Comparison of ENCODE assay signal across 16 cellular contexts in the genomic region with DNA sequence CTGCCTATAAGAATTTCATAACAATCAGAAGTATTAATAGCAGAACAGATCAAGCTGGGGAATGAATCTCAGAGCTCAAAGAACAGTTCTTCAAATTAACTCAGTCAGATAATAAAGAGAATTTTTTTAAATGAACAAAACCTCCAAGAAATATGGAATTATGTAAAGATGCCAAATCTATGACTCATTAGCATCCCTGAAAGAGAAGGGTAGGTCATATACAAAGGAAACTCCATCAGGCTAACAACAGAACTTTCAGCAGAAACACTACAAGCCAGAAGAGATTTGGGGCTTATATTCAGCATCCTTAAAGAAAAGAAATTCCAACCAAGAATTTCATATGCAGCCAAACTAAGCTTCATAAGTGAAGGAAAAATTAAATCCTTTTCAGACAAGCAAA. TPM values are rescaled to one million over a fixed set of nuclear protein-coding genes. Genes with fewer than 3 reads are reported as not detected.
DNase-seq lines count a peak whose midpoint lies in the region; ATAC-seq, FAIRE-seq and TF ChIP-seq lines count a peak whose summit lies in the region.
"Had no signal": no experiment of that assay in that cellular context is flagged by ENCODE, and none has a peak within 500 bp of the region (broad histone marks: within the 10 kb centered on the region; RNA-seq: fewer than 3 reads in every experiment).

No MANE protein-coding gene starts in this region.

- peaks cover 19 to 27% of the 10 kb centered on the region in 2 donors for H3K4me1 Mint-ChIP-seq in natural killer cell
- no peaks in the 10 kb centered on the region for H3K4me1 Mint-ChIP-seq in naive thymus-derived CD8-positive, alpha-beta T cell

- H3K9me3 Mint-ChIP-seq in natural killer cell, result peaks cover 7 to 10% of the 10 kb centered on the region in 2 donors
- H3K9me3 Mint-ChIP-seq in naive thymus-derived CD8-positive, alpha-beta T cell, result peaks cover 14 to 50% (median 27%) of the 10 kb centered on the region in 9 donors

- no peaks in the 10 kb centered on the region for H3K27me3 Mint-ChIP-seq in natural killer cell (ENCODE audit: low read depth in 2 of 2)
- no peaks in the 10 kb centered on the region for H3K27me3 Mint-ChIP-seq in naive thymus-derived CD8-positive, alpha-beta T cell

- H3K9ac ChIP-seq in fibroblast of lung (ENCODE audit: insufficient read depth, low read length), result no peak overlapping the region
- H3K9ac ChIP-seq in keratinocyte (ENCODE audit: control insufficient read depth, extremely low read depth, insufficient read depth, low read length), result no peak overlapping the region
- H3K9ac ChIP-seq: KMS-11 had no signal

- H3K27ac ChIP-seq in fibroblast of lung (ENCODE audit: insufficient read depth, low read length), result no peak overlapping the region
- H3K27ac ChIP-seq in keratinocyte (ENCODE audit: control insufficient read depth, insufficient read depth, low read length), result no peak overlapping the region
- H3K27ac ChIP-seq: KMS-11 had no signal

- H2AFZ ChIP-seq in fibroblast of lung (ENCODE audit: low read length), result no peak overlapping the region
- no peak overlapping the region for H2AFZ ChIP-seq in keratinocyte (ENCODE audit: control insufficient read depth, low read length)

- no peaks in the 10 kb centered on the region for H3K79me2 ChIP-seq in fibroblast of lung (ENCODE audit: control insufficient read depth, insufficient read depth, low read length)
- H3K79me2 ChIP-seq in keratinocyte (ENCODE audit: control insufficient read depth, insufficient read depth, low read length), result no peaks in the 10 kb centered on the region

- H3K4me1 ChIP-seq in fibroblast of lung (ENCODE audit: control insufficient read depth, extremely low read depth, insufficient read depth, low read length) (peaks cover 5% of the 10 kb centered on the region), keratinocyte (ENCODE audit: control insufficient read depth, extremely low read depth, insufficient read depth, low read length) (peaks cover 8% of the 10 kb centered on the region)

- no peaks in the 10 kb centered on the region for H3K36me3 ChIP-seq in fibroblast of lung (ENCODE audit: control insufficient read depth, insufficient read depth, low read length)
- H3K36me3 ChIP-seq in keratinocyte (ENCODE audit: control insufficient read depth in 2 of 2, extremely low read depth in 1 of 2, insufficient read depth in 2 of 2, low read length in 2 of 2), result peaks cover 0 to 7% of the 10 kb centered on the region in 2 experiments

- H4K20me1 ChIP-seq in fibroblast of lung (ENCODE audit: control insufficient read depth, extremely low read depth, insufficient read depth, low read length) (no peaks in the 10 kb centered on the region), keratinocyte (ENCODE audit: control insufficient read depth, extremely low read depth, insufficient read depth, low read length) (no peaks in the 10 kb centered on the region)

- H3K9me1 ChIP-seq in keratinocyte (ENCODE audit: control insufficient read depth, extremely low read depth, insufficient read depth, low read length), result no peaks in the 10 kb centered on the region

- H3K4me2 ChIP-seq in fibroblast of lung (ENCODE audit: extremely low read depth, insufficient read depth, low read length), result no peak overlapping the region
- no peak overlapping the region for H3K4me2 ChIP-seq in keratinocyte (ENCODE audit: control insufficient read depth, extremely low read depth, insufficient read depth, low read depth, low read length)
- H3K4me2 ChIP-seq: KMS-11 had no signal

- peak; percentile 44 for DNase-seq in HS-5 (ENCODE audit: low read depth)
- peak; percentile 18 for DNase-seq in amniotic epithelial cell (ENCODE audit: low read depth)
- peak; percentile 38 to 55 for DNase-seq in fibroblast of lung (ENCODE audit: low read depth in 2 of 2)
- DNase-seq in keratinocyte (ENCODE audit: low read depth, low spot score), result no peak
- DNase-seq in NCI-H2227 (lab: John Stamatoyannopoulos, UW; ENCODE audit: unreplicated experiment), result no peak
- DNase-seq in natural killer cell, result no peak
- DNase-seq in naive thymus-derived CD8-positive, alpha-beta T cell, result no peak
- DNase-seq: COR-L47, NCI-H1048, NCI-H1436 treated with DMSO at 0.1 percent for 48 hours, NCI-H2029 treated with DMSO at 0.1 percent for 48 hours, NCI-H524 had no signal

- no peak overlapping the region for H3K4me3 ChIP-seq in fibroblast of lung (replicated peaks in 1 of 4; ENCODE audit: control extremely low read depth in 1 of 4, insufficient read depth in 1 of 4, low read depth in 3 of 4, low read length in 4 of 4)
- no peak overlapping the region for H3K4me3 ChIP-seq in keratinocyte (ENCODE audit: control insufficient read depth in 2 of 3, extremely low read depth in 1 of 3, insufficient read depth in 2 of 3, low read depth in 1 of 3, low read length in 3 of 3)

- intact Hi-C loops in natural killer cell (cut with micrococcal nuclease), result no loop called here

- FAIRE-seq in keratinocyte (lab: Jason Lieb, UNC), result peak; percentile 61
- FAIRE-seq: HepG2 had no signal

- H3K27me3 ChIP-seq in fibroblast of lung (ENCODE audit: control insufficient read depth, insufficient read depth, low read length), result no peaks in the 10 kb centered on the region
- no peaks in the 10 kb centered on the region for H3K27me3 ChIP-seq in keratinocyte (ENCODE audit: control insufficient read depth, extremely low read depth, insufficient read depth, low read length)

- H3K9me3 ChIP-seq in fibroblast of lung (ENCODE audit: control insufficient read depth, insufficient read depth, low read depth, low read length), result no peaks in the 10 kb centered on the region
- H3K9me3 ChIP-seq in keratinocyte (ENCODE audit: control insufficient read depth, low read depth, low read length), result no peaks in the 10 kb centered on the region

- no peak for ATAC-seq in natural killer cell
- no peak for ATAC-seq in naive thymus-derived CD8-positive, alpha-beta T cell
- ATAC-seq: HepG2, Panc1, Right ventricle myocardium inferior had no signal

- no peak overlapping the region for H3K4me3 Mint-ChIP-seq in natural killer cell
- H3K4me3 Mint-ChIP-seq in naive thymus-derived CD8-positive, alpha-beta T cell, result no peak overlapping the region

- H3K27ac Mint-ChIP-seq in natural killer cell, result no peak overlapping the region
- H3K27ac Mint-ChIP-seq in naive thymus-derived CD8-positive, alpha-beta T cell, result no peak overlapping the region

- dilution Hi-C loops in keratinocyte (cut with MboI; ENCODE audit: extremely low pct_ligation_motif_present, low sequenced_read_pairs), result no loop called here

- POLR2A ChIA-PET in naive thymus-derived CD8-positive, alpha-beta T cell (lab: Charles Lee), result no interaction called here

- no peak for TF ChIP-seq CTCF in fibroblast of lung (conservative IDR thresholded peaks at IDR 0.05 in 1 of 2, IDR thresholded peaks at IDR 0.05 in 1 of 2; ENCODE audit: low read depth in 1 of 2, low read length in 2 of 2)
- no peak for TF ChIP-seq CTCF in keratinocyte (optimal IDR thresholded peaks at IDR 0.05 in 1 of 3, IDR thresholded peaks at IDR 0.05 in 1 of 3, conservative IDR thresholded peaks at IDR 0.05 in 1 of 3; ENCODE audit: extremely low read depth in 1 of 3, insufficient read depth in 2 of 3, low read length in 3 of 3)
- no peak for TF ChIP-seq CTCF in natural killer cell (IDR thresholded peaks at IDR 0.05)

- peaks cover 37% of the 10 kb centered on the region for H3K36me3 Mint-ChIP-seq in natural killer cell
- H3K36me3 Mint-ChIP-seq in naive thymus-derived CD8-positive, alpha-beta T cell, result peaks cover 50 to 68% (median 65%) of the 10 kb centered on the region in 3 donors

RNA-seq across cellular contexts. Expression of a gene that starts 28.6 kb away (rescaled TPM):
- total RNA-seq in fibroblast of lung, result 14.4 and 19.0 TPM in 2 replicates
- 2.6 and 3.3 TPM in 2 replicates for polyA plus RNA-seq in fibroblast of lung
- polyA plus RNA-seq in fibroblast of lung (2012), result 4.9 and 5.4 TPM in 2 replicates
- polyA minus RNA-seq in fibroblast of lung (ENCODE audit: low replicate concordance), result 1.3 and 1.9 TPM in 2 replicates
- polyA plus RNA-seq in keratinocyte, result 5.3 to 9.1 TPM (median 6.3 TPM) in 3 replicates
- 7.5 TPM for polyA plus RNA-seq in keratinocyte (2011; ENCODE audit: low read depth)
- 3.5 and 5.4 TPM in 2 replicates for polyA plus RNA-seq in keratinocyte (2011; cell fraction: cytosol; rRNA removed)
- polyA plus RNA-seq in keratinocyte (2011; cell fraction: nucleus; rRNA removed), result 10.9 and 12.9 TPM in 2 replicates
- 7.5 and 9.4 TPM in 2 replicates for polyA plus RNA-seq in keratinocyte (2012; ENCODE audit: low replicate concordance)
- polyA minus RNA-seq in keratinocyte, result 3.3 to 10.6 TPM (median 4.0 TPM) in 3 replicates
- polyA minus RNA-seq in keratinocyte (2011; cell fraction: cytosol; rRNA and poly(A)+ RNA removed), result 5.2 TPM
- 8.5 and 14.3 TPM in 2 replicates for polyA minus RNA-seq in keratinocyte (2011; cell fraction: nucleus; rRNA and poly(A)+ RNA removed)
- 10 to 100 TPM; 17.2 to 28.1 (median 20.3) TPM for total RNA-seq in natural killer cell
- total RNA-seq in naive thymus-derived CD8-positive, alpha-beta T cell, result 10 to 100 TPM; 20.4 to 22.8 TPM
- polyA plus RNA-seq in naive thymus-derived CD8-positive, alpha-beta T cell, result 1 to 10 TPM; 4.5 to 5.5 (median 4.9) TPM

Comparison
In these comparisons a context has a peak if more than half of its experiments do, and no peak if none do; other contexts are left out.
1. DNase-seq: peak in HS-5 (single experiment), amniotic epithelial cell (single experiment) and fibroblast of lung (2 of 2); none in keratinocyte (single experiment), NCI-H2227 (single experiment), natural killer cell (single experiment) and naive thymus-derived CD8-positive, alpha-beta T cell (0 of 10).